In genomic region chr12:11152725-11153124, GRCh38 we compare ENCODE assay signal across 36 cellular contexts. TPM values are rescaled to one million over a fixed set of nuclear protein-coding genes. Genes with fewer than 3 reads are reported as not detected.
"Had no signal": no experiment of that assay in that cellular context is flagged by ENCODE, and none has a peak within 500 bp of the region (broad histone marks: within the 10 kb centered on the region; RNA-seq: fewer than 3 reads in every experiment).

No MANE protein-coding gene starts in this region.

- H3K4me1 Mint-ChIP-seq: nephron progenitor cell, neural crest cell had no signal

- H3K4me3 Mint-ChIP-seq: naive thymus-derived CD8-positive, alpha-beta T cell; natural killer cell treated with Interleukin-12 subunit alpha and Interleukin-12 subunit beta and Interleukin-15 and Interleukin-18, amount 100 ng/mL, for 72 hours; nephron progenitor cell; neural crest cell; stimulated activated effector memory CD8-positive, alpha-beta T cell treated with anti-CD3 and anti-CD28 coated beads, Interleukin-12 subunit alpha, Interleukin-12 subunit beta, amount 100 ng/mL, for 72 hours; stimulated activated naive B cell treated with anti-CD40 and anti-IgM and Interleukin-4, amounts not matched to agents 10 μg/mL and 1 μg/mL and 100 μg/mL, for 72 hours; stimulated activated naive CD8-positive, alpha-beta T cell treated with anti-CD3 and anti-CD28 coated beads, Interleukin-15, Interleukin-2, amounts not matched to agents 100 ng/mL and 50 ng/mL, for 24 hours had no signal

- H3K27me3 Mint-ChIP-seq: naive thymus-derived CD8-positive, alpha-beta T cell; natural killer cell treated with Interleukin-12 subunit alpha and Interleukin-12 subunit beta and Interleukin-15 and Interleukin-18, amount 100 ng/mL, for 72 hours; stimulated activated naive B cell treated with anti-CD40 and anti-IgM and Interleukin-4, amounts not matched to agents 10 μg/mL and 1 μg/mL and 100 μg/mL, for 72 hours; stimulated activated naive CD8-positive, alpha-beta T cell treated with anti-CD3 and anti-CD28 coated beads, Interleukin-15, Interleukin-2, amounts not matched to agents 100 ng/mL and 50 ng/mL, for 24 hours had no signal

- DNase-seq: naive thymus-derived CD8-positive, alpha-beta T cell; nephron progenitor cell; nucleus accumbens; pancreas; right cardiac atrium; right lobe of liver; sigmoid colon; spleen; stimulated activated CD4-positive, alpha-beta T cell treated with anti-CD3 and anti-CD28 coated beads, Interleukin-12 subunit alpha, Interleukin-12 subunit beta, amount 100 ng/mL, for 4 hours; stimulated activated CD4-positive, alpha-beta T cell treated with anti-CD3 and anti-CD28 coated beads, Interleukin-2, amount 100 ng/mL, for 24 hours; stimulated activated CD4-positive, alpha-beta T cell treated with anti-CD3 and anti-CD28 coated beads, Interleukin-2, amount 100 ng/mL, for 48 hours; stimulated activated CD4-positive, alpha-beta T cell treated with anti-CD3 and anti-CD28 coated beads, Interleukin-4, amount 100 ng/mL, for 24 hours; stimulated activated naive B cell treated with anti-CD40 and anti-IgM and Interleukin-4, amounts not matched to agents 10 μg/mL and 1 μg/mL and 100 μg/mL, for 72 hours; stimulated activated naive CD4-positive, alpha-beta T cell treated with Interleukin-2 at 50 U/mL for 16 hours; stomach; thyroid gland; trophoblast cell; upper lobe of left lung had no signal

- H3K36me3 ChIP-seq: neutrophil, pancreas, prostate gland, right lobe of liver, sigmoid colon, stomach, thoracic aorta, thyroid gland, upper lobe of left lung, vagina had no signal

- H3K4me1 ChIP-seq: pancreas, prostate gland, right lobe of liver, sigmoid colon, spleen, stomach, thyroid gland, tibial nerve, upper lobe of left lung, vagina had no signal

- H3K27ac Mint-ChIP-seq: natural killer cell treated with Interleukin-12 subunit alpha and Interleukin-12 subunit beta and Interleukin-15 and Interleukin-18, amount 100 ng/mL, for 72 hours; nephron progenitor cell; stimulated activated effector memory CD8-positive, alpha-beta T cell treated with anti-CD3 and anti-CD28 coated beads, Interleukin-12 subunit alpha, Interleukin-12 subunit beta, amount 100 ng/mL, for 72 hours; stimulated activated naive B cell treated with anti-CD40 and anti-IgM and Interleukin-4, amounts not matched to agents 10 μg/mL and 1 μg/mL and 100 μg/mL, for 72 hours; stimulated activated naive CD8-positive, alpha-beta T cell treated with anti-CD3 and anti-CD28 coated beads, Interleukin-15, Interleukin-2, amounts not matched to agents 100 ng/mL and 50 ng/mL, for 24 hours had no signal

- H3K4me3 ChIP-seq: pancreas, prostate gland, right lobe of liver, sigmoid colon, skin epidermis, smooth muscle cell, spleen, stomach, thoracic aorta, thyroid gland, tibial nerve, upper lobe of left lung, vagina had no signal

- H3K27ac ChIP-seq: neutrophil, pancreas, prostate gland, right lobe of liver, sigmoid colon, skin epidermis, spleen, stomach, thoracic aorta, thyroid gland, tibial nerve, upper lobe of left lung, vagina had no signal

- ATAC-seq: naive thymus-derived CD8-positive, alpha-beta T cell; natural killer cell treated with Interleukin-12 subunit alpha and Interleukin-12 subunit beta and Interleukin-15 and Interleukin-18, amount 100 ng/mL, for 72 hours; pancreas; right cardiac atrium; right lobe of liver; stimulated activated effector memory CD8-positive, alpha-beta T cell treated with anti-CD3 and anti-CD28 coated beads, Interleukin-12 subunit alpha, Interleukin-12 subunit beta, amount 100 ng/mL, for 72 hours; stimulated activated naive B cell treated with anti-CD40 and anti-IgM and Interleukin-4, amounts not matched to agents 10 μg/mL and 1 μg/mL and 100 μg/mL, for 72 hours had no signal

- H3K27me3 ChIP-seq: neutrophil, pancreas, right lobe of liver, sigmoid colon, spleen, stomach, thyroid gland, tibial nerve, upper lobe of left lung, vagina had no signal

- H3K36me3 Mint-ChIP-seq: stimulated activated effector memory CD8-positive, alpha-beta T cell treated with anti-CD3 and anti-CD28 coated beads, Interleukin-12 subunit alpha, Interleukin-12 subunit beta, amount 100 ng/mL, for 72 hours had no signal

- H3K4me2 ChIP-seq: smooth muscle cell had no signal

- H3K9me3 ChIP-seq: neutrophil, pancreas, prostate gland, right lobe of liver, sigmoid colon, stomach, thoracic aorta, thyroid gland, upper lobe of left lung, vagina had no signal

RNA-seq across cellular contexts. Expression of gene TAS2R30, which starts 18.3 kb away (rescaled TPM):
- polyA plus RNA-seq: naive thymus-derived CD8-positive, alpha-beta T cell; pancreas; smooth muscle cell; stomach had no signal

RNA-seq across cellular contexts. Expression of gene TAS2R42, which starts 34.0 kb away (rescaled TPM):
- total RNA-seq: naive thymus-derived CD8-positive, alpha-beta T cell; natural killer cell treated with Interleukin-12 subunit alpha and Interleukin-12 subunit beta and Interleukin-15 and Interleukin-18, amount 100 ng/mL, for 72 hours; neural crest cell; omental fat pad; osteocyte; pancreas; posterior vena cava; prostate gland; renal cortical epithelial cell; right cardiac atrium; right lobe of liver; sigmoid colon; smooth muscle cell; spleen; stomach; subcutaneous adipose tissue; temporal lobe; thoracic aorta; thyroid gland; tibial nerve; upper lobe of left lung; ureter; vagina had no signal
- polyA plus RNA-seq: naive thymus-derived CD8-positive, alpha-beta T cell; pancreas; right cardiac atrium; sigmoid colon; smooth muscle cell; spleen; stomach had no signal
